In the genomic region with DNA sequence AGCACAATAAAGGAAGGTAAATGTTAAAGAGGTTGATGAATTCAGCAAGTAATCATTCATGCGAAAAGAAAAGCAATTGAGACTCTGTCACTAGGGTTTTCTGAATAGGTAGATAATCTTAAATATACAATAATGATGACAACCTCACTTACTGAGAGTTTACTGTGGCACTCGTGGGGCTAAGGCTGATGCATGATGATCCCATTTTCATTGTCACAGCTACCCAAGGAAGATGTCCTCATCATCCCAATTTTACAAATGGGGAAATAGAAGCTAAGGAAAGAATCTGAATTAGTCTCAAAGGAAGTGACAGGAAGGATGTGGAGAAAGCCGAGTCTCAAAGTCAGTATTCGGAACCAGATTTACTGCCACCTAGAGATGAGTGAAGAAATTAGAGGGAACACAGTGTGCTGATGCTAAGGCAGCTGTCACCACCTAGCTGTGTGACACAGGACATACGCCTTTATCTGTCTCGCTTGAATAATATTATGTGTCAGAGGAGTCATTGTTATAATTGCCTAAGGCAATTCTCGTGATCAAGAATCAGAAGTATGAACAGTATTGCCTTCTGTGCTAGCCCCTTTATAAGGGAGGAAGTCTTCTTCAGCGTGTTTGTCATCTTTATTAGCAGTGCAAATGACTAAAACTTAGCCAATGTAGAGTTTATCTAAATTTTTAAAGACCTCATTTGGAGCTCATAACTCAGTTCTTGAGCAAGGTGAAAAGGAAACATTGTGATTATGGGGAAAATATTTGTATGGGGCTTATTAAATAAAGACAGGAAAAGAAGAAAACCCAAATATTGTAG, we compare ENCODE assay signal across 1 cellular context.
TF ChIP-seq lines count a peak whose summit lies in the region.

No MANE protein-coding gene starts in this region.

TF ChIP-seq in K562, 482 proteins besides CTCF, POLR2A, EP300 and RAD21 (continued from another document):
- TF ChIP-seq ZNF586 (CRISPR knock-in tag; conservative IDR thresholded peaks at IDR 0.05): no peak
- TF ChIP-seq RHOXF2B (CRISPR knock-in tag; conservative IDR thresholded peaks at IDR 0.05): 0 out of 2 replicates have a peak, but pooled peaks have one; percentile 8
